ENCODE assay signal across 8 cellular contexts in the genomic region with DNA sequence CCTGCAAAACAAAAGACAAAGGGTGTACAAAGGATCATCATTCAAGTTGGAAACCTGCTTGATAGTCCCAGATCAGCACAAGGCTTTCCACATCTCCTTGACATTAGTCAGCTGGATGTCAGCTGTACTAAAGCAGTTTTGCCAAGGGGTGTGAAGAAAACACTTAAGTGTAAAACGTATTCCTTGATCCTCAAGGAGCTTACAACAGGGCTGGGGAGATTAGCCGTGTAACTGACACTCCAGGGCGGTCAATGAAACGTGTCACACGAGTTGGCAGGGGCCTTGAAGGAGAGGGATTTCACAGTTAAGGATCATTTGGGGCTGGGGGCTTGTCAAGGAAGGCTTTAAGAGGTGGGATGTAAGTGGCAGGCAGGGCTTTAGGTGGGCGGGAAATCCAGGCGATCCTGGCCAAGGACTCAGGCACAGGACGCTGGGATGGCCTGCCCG. TPM values are rescaled to one million over a fixed set of nuclear protein-coding genes. Genes with fewer than 3 reads are reported as not detected.
DNase-seq lines count a peak whose midpoint lies in the region; ATAC-seq and TF ChIP-seq lines count a peak whose summit lies in the region.

No MANE protein-coding gene starts in this region.

- H3K36me3 Mint-ChIP-seq in natural killer cell treated with Interleukin-12 subunit alpha and Interleukin-12 subunit beta and Interleukin-15 and Interleukin-18, amount 100 ng/mL, for 72 hours = peaks cover 12% of the 10 kb centered on the region

- no peaks in the 10 kb centered on the region for H3K9me3 Mint-ChIP-seq in natural killer cell treated with Interleukin-12 subunit alpha and Interleukin-12 subunit beta and Interleukin-15 and Interleukin-18, amount 100 ng/mL, for 72 hours

- peaks cover 8 to 16% of the 10 kb centered on the region in 2 donors for H3K27me3 Mint-ChIP-seq in natural killer cell treated with Interleukin-12 subunit alpha and Interleukin-12 subunit beta and Interleukin-15 and Interleukin-18, amount 100 ng/mL, for 72 hours

- peaks cover 11 to 16% of the 10 kb centered on the region in 2 donors for H3K4me1 Mint-ChIP-seq in natural killer cell treated with Interleukin-12 subunit alpha and Interleukin-12 subunit beta and Interleukin-15 and Interleukin-18, amount 100 ng/mL, for 72 hours (ENCODE audit: low read depth in 2 of 2)

- peak overlapping the region; percentile 25 to 47 for H3K27ac Mint-ChIP-seq in natural killer cell treated with Interleukin-12 subunit alpha and Interleukin-12 subunit beta and Interleukin-15 and Interleukin-18, amount 100 ng/mL, for 72 hours

- no peak for TF ChIP-seq CTCF in GM12864 (IDR thresholded peaks at IDR 0.05; ENCODE audit: low read depth, low read length, missing control alignments)

- DNase-seq in GM12864 (ENCODE audit: low read depth) = no peak
- peak; percentile 74 for DNase-seq in NCI-H82 (lab: John Stamatoyannopoulos, UW)
- peak; percentile 25 for DNase-seq in epidermal melanocyte (ENCODE audit: insufficient read length, low spot score)
- DNase-seq in natural killer cell treated with Interleukin-12 subunit alpha and Interleukin-12 subunit beta and Interleukin-15 and Interleukin-18, amount 100 ng/mL, for 72 hours (ENCODE audit: low spot score) = no peak
- no peak for DNase-seq in dedifferentiated amniotic fluid mesenchymal stem cell (ENCODE audit: extremely low spot score)
- no peak for DNase-seq in NCI-H1694 (lab: John Stamatoyannopoulos, UW)
- no peak for DNase-seq in stimulated activated CD4-positive, alpha-beta T cell treated with anti-CD3 and anti-CD28 coated beads, Interleukin-2, amount 100 ng/mL, for 24 hours

- ATAC-seq in natural killer cell treated with Interleukin-12 subunit alpha and Interleukin-12 subunit beta and Interleukin-15 and Interleukin-18, amount 100 ng/mL, for 72 hours = no peak
- ATAC-seq in HG03045 (IDR thresholded peaks at IDR 0.05; ENCODE audit: unreplicated experiment) = no peak

- peak overlapping the region; percentile 65 for H3K4me3 ChIP-seq in GM12864 (ENCODE audit: low read depth, low read length)

- H3K4me3 Mint-ChIP-seq in natural killer cell treated with Interleukin-12 subunit alpha and Interleukin-12 subunit beta and Interleukin-15 and Interleukin-18, amount 100 ng/mL, for 72 hours = peak overlapping the region; percentile 93

RNA-seq across cellular contexts. Expression of a gene that starts 0.4 kb away (rescaled TPM):
- 1 to 10 TPM; 2.3 to 2.9 TPM for total RNA-seq in natural killer cell treated with Interleukin-12 subunit alpha and Interleukin-12 subunit beta and Interleukin-15 and Interleukin-18, amount 100 ng/mL, for 72 hours

Comparison
In these comparisons a context has a peak if more than half of its experiments do, and no peak if none do; other contexts are left out.
1. DNase-seq: peak in NCI-H82 (single experiment) and epidermal melanocyte (single experiment); none in GM12864 (single experiment), natural killer cell treated with Interleukin-12 subunit alpha and Interleukin-12 subunit beta and Interleukin-15 and Interleukin-18, amount 100 ng/mL, for 72 hours (single experiment), dedifferentiated amniotic fluid mesenchymal stem cell (single experiment), NCI-H1694 (single experiment) and stimulated activated CD4-positive, alpha-beta T cell treated with anti-CD3 and anti-CD28 coated beads, Interleukin-2, amount 100 ng/mL, for 24 hours (0 of 2).